ENCODE assay signal across 28 cellular contexts in genomic region chr9:125227761-125228160, GRCh38.
"Had no signal": no experiment of that assay in that cellular context is flagged by ENCODE, and none has a peak within 500 bp of the region (broad histone marks: within the 10 kb centered on the region; RNA-seq: fewer than 3 reads in every experiment).

No MANE protein-coding gene starts in this region.

- H3K27ac Mint-ChIP-seq: mesothelial cell of epicardium; natural killer cell treated with Interleukin-12 subunit alpha and Interleukin-12 subunit beta and Interleukin-15 and Interleukin-18, amount 100 ng/mL, for 72 hours; stimulated activated effector memory CD8-positive, alpha-beta T cell treated with anti-CD3 and anti-CD28 coated beads, Interleukin-12 subunit alpha, Interleukin-12 subunit beta, amount 100 ng/mL, for 72 hours; stimulated activated naive CD8-positive, alpha-beta T cell treated with anti-CD3 and anti-CD28 coated beads, Interleukin-15, Interleukin-2, amounts not matched to agents 100 ng/mL and 50 ng/mL, for 24 hours had no signal

- H3K27me3 Mint-ChIP-seq: naive thymus-derived CD4-positive, alpha-beta T cell; natural killer cell treated with Interleukin-12 subunit alpha and Interleukin-12 subunit beta and Interleukin-15 and Interleukin-18, amount 100 ng/mL, for 72 hours; stimulated activated naive CD8-positive, alpha-beta T cell treated with anti-CD3 and anti-CD28 coated beads, Interleukin-15, Interleukin-2, amounts not matched to agents 100 ng/mL and 50 ng/mL, for 24 hours had no signal

- H3K4me3 Mint-ChIP-seq: mesothelial cell of epicardium; naive thymus-derived CD4-positive, alpha-beta T cell; natural killer cell treated with Interleukin-12 subunit alpha and Interleukin-12 subunit beta and Interleukin-15 and Interleukin-18, amount 100 ng/mL, for 72 hours; stimulated activated effector memory CD8-positive, alpha-beta T cell treated with anti-CD3 and anti-CD28 coated beads, Interleukin-12 subunit alpha, Interleukin-12 subunit beta, amount 100 ng/mL, for 72 hours; stimulated activated naive CD8-positive, alpha-beta T cell treated with anti-CD3 and anti-CD28 coated beads, Interleukin-15, Interleukin-2, amounts not matched to agents 100 ng/mL and 50 ng/mL, for 24 hours had no signal

- H3K36me3 ChIP-seq: ovary, prostate gland had no signal

- H3K4me2 ChIP-seq: hepatocyte had no signal

- H3K79me2 ChIP-seq: hepatocyte had no signal

- H2AFZ ChIP-seq: hepatocyte had no signal

- H3K4me3 ChIP-seq: heart right ventricle, hepatocyte, left lung, lower lobe of right lung, mucosa of descending colon, ovary, prostate gland, sigmoid colon, spleen, suprapubic skin, thoracic aorta, tibial artery, upper lobe of right lung had no signal

- H3K27me3 ChIP-seq: heart right ventricle, hepatocyte, left lung, ovary, sigmoid colon, spleen, suprapubic skin, tibial artery, upper lobe of right lung had no signal

- H3K4me1 ChIP-seq: heart right ventricle, left lung, lower lobe of right lung, prostate gland, sigmoid colon, spleen, suprapubic skin, tibial artery, upper lobe of right lung had no signal

- DNase-seq: heart right ventricle; kidney glomerular epithelial cell; left cardiac atrium; left lung; lower lobe of right lung; mammary epithelial cell; mesendoderm; mucosa of descending colon; naive thymus-derived CD4-positive, alpha-beta T cell; ovary; retina; right cardiac atrium; sigmoid colon; small intestine; spleen; stimulated activated CD4-positive, alpha-beta T cell treated with anti-CD3 and anti-CD28 coated beads, Interleukin-4, amount 100 ng/mL, for 24 hours; stimulated activated naive CD4-positive, alpha-beta T cell; tibial artery; trophoblast cell; upper lobe of right lung had no signal

- H3K27ac ChIP-seq: heart right ventricle, hepatocyte, left lung, lower lobe of right lung, ovary, prostate gland, sigmoid colon, spleen, suprapubic skin, thoracic aorta, tibial artery, upper lobe of right lung had no signal

- H3K4me1 Mint-ChIP-seq: mesothelial cell of epicardium; naive thymus-derived CD4-positive, alpha-beta T cell; stimulated activated effector memory CD8-positive, alpha-beta T cell treated with anti-CD3 and anti-CD28 coated beads, Interleukin-12 subunit alpha, Interleukin-12 subunit beta, amount 100 ng/mL, for 72 hours had no signal

- H3K9me3 ChIP-seq: heart right ventricle, left lung, lower lobe of right lung, mucosa of descending colon, ovary, prostate gland, sigmoid colon, spleen, suprapubic skin, thoracic aorta, tibial artery, upper lobe of right lung had no signal

- H3K9me3 Mint-ChIP-seq: mesothelial cell of epicardium; naive thymus-derived CD4-positive, alpha-beta T cell; natural killer cell treated with Interleukin-12 subunit alpha and Interleukin-12 subunit beta and Interleukin-15 and Interleukin-18, amount 100 ng/mL, for 72 hours; stimulated activated effector memory CD8-positive, alpha-beta T cell treated with anti-CD3 and anti-CD28 coated beads, Interleukin-12 subunit alpha, Interleukin-12 subunit beta, amount 100 ng/mL, for 72 hours; stimulated activated naive CD8-positive, alpha-beta T cell treated with anti-CD3 and anti-CD28 coated beads, Interleukin-15, Interleukin-2, amounts not matched to agents 100 ng/mL and 50 ng/mL, for 24 hours had no signal

- ATAC-seq: left cardiac atrium; left lung; lower lobe of right lung; mucosa of descending colon; naive thymus-derived CD4-positive, alpha-beta T cell; right cardiac atrium; stimulated activated effector memory CD8-positive, alpha-beta T cell treated with anti-CD3 and anti-CD28 coated beads, Interleukin-12 subunit alpha, Interleukin-12 subunit beta, amount 100 ng/mL, for 72 hours; upper lobe of right lung had no signal

- H3K36me3 Mint-ChIP-seq: natural killer cell treated with Interleukin-12 subunit alpha and Interleukin-12 subunit beta and Interleukin-15 and Interleukin-18, amount 100 ng/mL, for 72 hours had no signal
